ENCODE assay signal across 8 cellular contexts in the genomic region with DNA sequence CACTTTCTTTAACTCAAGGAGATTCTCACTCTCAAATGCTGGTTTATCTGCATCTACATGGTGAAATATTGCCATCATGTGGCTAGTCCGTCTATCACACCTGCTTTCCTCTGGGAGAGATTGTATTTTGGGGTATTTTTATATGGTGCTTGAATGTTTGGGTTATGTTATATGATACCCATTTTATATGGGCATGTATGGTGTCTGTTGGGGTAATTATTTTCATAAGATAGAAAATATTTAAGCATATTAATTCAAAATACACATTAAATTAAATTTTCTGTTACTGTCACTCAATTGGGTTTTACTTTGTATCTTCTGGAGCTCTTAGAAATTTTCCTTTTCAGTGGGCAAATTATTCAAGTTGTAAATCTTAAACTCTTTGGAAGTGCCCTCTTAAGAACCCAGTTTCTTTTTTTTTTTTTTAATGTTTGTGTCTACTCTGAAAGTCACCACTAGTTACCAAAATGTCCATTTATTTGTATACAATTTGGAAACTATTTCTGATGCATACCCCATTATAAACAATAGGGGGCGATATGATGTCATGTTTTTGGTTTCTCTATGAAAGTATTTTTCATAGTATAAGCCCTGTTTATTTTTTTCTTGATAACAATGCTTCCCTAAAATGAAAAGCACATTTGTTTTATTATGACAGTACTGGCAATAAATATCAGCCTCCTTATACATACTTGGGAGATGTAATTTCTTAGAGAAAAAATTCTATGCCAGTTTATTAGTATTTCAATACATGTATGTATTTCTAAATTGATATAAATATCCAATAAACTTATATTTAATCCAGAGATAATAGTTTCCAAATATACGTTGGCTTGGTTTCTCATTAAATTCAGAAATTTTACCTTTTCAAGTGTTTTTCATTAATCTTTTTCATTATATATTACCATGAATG. TPM values are rescaled to one million over a fixed set of nuclear protein-coding genes. Genes with fewer than 3 reads are reported as not detected.
DNase-seq lines count a peak whose midpoint lies in the region; ATAC-seq and TF ChIP-seq lines count a peak whose summit lies in the region.

No MANE protein-coding gene starts in this region.

- intact Hi-C loops in left colon (cut with DNase I, micrococcal nuclease), result loop anchor here in 1 of 2 donors (5.0 kb wide), 1 partner anchor 54 kb away; no protein-coding TSS in a partner anchor

- ATAC-seq in GM18907 (IDR thresholded peaks at IDR 0.05; ENCODE audit: unreplicated experiment) (peak; percentile 82), HG03097 (IDR thresholded peaks at IDR 0.05; ENCODE audit: low FRiP score, unreplicated experiment) (peak; percentile 53), left colon (peak; percentile 42)

- peak; percentile 63 for TF ChIP-seq CTCF in astrocyte of the cerebellum (IDR thresholded peaks at IDR 0.05; ENCODE audit: low read depth, low read length, missing control alignments)

- DNase-seq in D341Med (ENCODE audit: low spot score) (peak; percentile 34), NCI-H226 (peak; percentile 16), astrocyte of the cerebellum (ENCODE audit: low read depth) (peak; percentile 43), left colon (no peak), mucosa of gallbladder (ENCODE audit: low spot score) (no peak)
- DNase-seq in stimulated activated naive CD4-positive, alpha-beta T cell treated with Interleukin-2 at 50 U/mL for 16 hours (lab: John Stamatoyannopoulos, UW), result no peak

- in situ Hi-C loops in astrocyte of the cerebellum (cut with HindIII; ENCODE audit: low sequenced_read_pairs), result no loop called here

- no peak overlapping the region for H3K4me3 ChIP-seq in astrocyte of the cerebellum (ENCODE audit: low read depth, low read length)

RNA-seq across cellular contexts. Expression of a gene that starts 36.1 kb away (rescaled TPM):
- total RNA-seq in left colon (not detected), mucosa of gallbladder (not detected)

Comparison
In these comparisons a context has a peak if more than half of its experiments do, and no peak if none do; other contexts are left out.
1. DNase-seq: peak in D341Med (single experiment), NCI-H226 (single experiment) and astrocyte of the cerebellum (single experiment); none in left colon (0 of 2), stimulated activated naive CD4-positive, alpha-beta T cell treated with Interleukin-2 at 50 U/mL for 16 hours (single experiment) and mucosa of gallbladder (single experiment).
2. Peak in every context shown above with its lines, with median percentiles within 50 percentile points of each other: ATAC-seq.